In the genomic region with DNA sequence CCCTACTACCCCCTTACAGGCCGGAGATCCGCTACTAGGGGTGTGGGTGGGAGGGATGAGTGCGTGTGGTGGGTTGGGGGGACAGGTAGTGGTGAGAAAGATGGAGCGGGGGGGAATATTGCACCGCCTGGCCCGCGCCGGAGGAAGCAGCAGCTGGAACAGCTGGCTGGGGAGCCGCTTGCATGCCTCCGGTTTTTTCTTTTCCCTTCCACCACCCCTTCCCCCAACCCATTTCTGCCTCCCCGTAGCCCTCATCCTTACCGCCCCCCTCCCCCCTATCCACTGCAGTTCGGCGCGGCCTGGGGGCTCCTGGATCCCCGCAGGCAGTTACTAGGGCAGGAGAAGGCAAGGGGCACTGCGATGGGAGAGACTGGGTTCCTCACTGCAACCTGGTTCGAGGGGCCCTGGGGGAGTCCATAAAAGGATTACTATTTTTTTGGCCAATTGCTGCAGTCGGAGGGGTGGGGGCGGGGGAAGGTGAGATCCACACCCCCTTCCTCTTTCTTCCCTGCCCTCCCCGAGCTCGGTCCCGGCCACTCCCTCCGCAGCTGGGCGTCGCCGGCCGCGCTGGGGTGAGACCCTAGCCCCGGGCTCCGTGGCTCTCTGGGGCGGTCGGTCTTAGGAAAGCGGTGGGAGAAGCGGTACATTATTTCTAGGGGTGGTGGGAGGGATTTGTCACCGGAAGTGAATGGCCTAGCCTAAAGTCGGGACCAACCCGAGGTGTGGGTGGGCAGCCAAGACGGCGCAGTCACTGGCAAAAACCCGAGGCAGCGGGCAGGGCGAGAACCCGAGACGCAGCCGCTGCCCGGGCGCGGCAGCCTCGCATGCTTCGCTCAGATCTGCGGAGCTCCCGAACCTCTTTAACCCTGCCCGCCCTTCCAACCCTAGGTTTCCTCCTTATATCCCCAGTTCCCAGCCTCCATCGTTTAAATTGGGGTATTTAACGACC, we compare ENCODE assay signal across 1 cellular context.
TF ChIP-seq lines count a peak whose summit lies in the region.

No MANE protein-coding gene starts in this region.

TF ChIP-seq in K562, 482 proteins besides CTCF, POLR2A, EP300 and RAD21 (continued from another document and continues in another):
- TF ChIP-seq, protein P1, sequence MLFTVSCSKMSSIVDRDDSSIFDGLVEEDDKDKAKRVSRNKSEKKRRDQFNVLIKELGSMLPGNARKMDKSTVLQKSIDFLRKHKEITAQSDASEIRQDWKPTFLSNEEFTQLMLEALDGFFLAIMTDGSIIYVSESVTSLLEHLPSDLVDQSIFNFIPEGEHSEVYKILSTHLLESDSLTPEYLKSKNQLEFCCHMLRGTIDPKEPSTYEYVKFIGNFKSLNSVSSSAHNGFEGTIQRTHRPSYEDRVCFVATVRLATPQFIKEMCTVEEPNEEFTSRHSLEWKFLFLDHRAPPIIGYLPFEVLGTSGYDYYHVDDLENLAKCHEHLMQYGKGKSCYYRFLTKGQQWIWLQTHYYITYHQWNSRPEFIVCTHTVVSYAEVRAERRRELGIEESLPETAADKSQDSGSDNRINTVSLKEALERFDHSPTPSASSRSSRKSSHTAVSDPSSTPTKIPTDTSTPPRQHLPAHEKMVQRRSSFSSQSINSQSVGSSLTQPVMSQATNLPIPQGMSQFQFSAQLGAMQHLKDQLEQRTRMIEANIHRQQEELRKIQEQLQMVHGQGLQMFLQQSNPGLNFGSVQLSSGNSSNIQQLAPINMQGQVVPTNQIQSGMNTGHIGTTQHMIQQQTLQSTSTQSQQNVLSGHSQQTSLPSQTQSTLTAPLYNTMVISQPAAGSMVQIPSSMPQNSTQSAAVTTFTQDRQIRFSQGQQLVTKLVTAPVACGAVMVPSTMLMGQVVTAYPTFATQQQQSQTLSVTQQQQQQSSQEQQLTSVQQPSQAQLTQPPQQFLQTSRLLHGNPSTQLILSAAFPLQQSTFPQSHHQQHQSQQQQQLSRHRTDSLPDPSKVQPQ (CRISPR knock-in tag; IDR thresholded peaks at IDR 0.05; ENCODE audit: borderline replicate concordance): no peak
- TF ChIP-seq, protein P2, sequence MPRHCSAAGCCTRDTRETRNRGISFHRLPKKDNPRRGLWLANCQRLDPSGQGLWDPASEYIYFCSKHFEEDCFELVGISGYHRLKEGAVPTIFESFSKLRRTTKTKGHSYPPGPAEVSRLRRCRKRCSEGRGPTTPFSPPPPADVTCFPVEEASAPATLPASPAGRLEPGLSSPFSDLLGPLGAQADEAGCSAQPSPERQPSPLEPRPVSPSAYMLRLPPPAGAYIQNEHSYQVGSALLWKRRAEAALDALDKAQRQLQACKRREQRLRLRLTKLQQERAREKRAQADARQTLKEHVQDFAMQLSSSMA (CRISPR knock-in tag; IDR thresholded peaks at IDR 0.05): no peak
- TF ChIP-seq NUFIP1 (IDR thresholded peaks at IDR 0.05; ENCODE audit: partially characterized antibody) (no peak), TAF1 (IDR thresholded peaks at IDR 0.05; ENCODE audit: control insufficient read depth, extremely low read depth, insufficient read depth, low read length, severe bottlenecking) (peak; percentile 80), TAF9B (IDR thresholded peaks at IDR 0.05; ENCODE audit: partially characterized antibody) (peak; percentile 23), CREBBP (IDR thresholded peaks at IDR 0.05; ENCODE audit: low read depth, low read length) (no peak), KDM1A (IDR thresholded peaks at IDR 0.05) (peak in 1 of 2 experiments; percentile 53; a peak in 1 of 4 replicates), FOXP1 (CRISPR knock-in tag; IDR thresholded peaks at IDR 0.05) (peak; percentile 61; the same call in 1 of the 2 replicates), SMAD1 (IDR thresholded peaks at IDR 0.05; ENCODE audit: low read depth, low read length, partially characterized antibody) (peak; percentile 37), HBP1 (CRISPR knock-in tag; IDR thresholded peaks at IDR 0.05) (0 out of 2 replicates have a peak, but pooled peaks have one; percentile 2), PRPF4 (IDR thresholded peaks at IDR 0.05; ENCODE audit: insufficient read depth, low read depth, low read length, poor library complexity, severe bottlenecking) (no peak), ZSCAN29 (IDR thresholded peaks at IDR 0.05) (no peak; the same call in 1 of the 2 replicates), CBFB (CRISPR knock-in tag; IDR thresholded peaks at IDR 0.05) (no peak), PYGO2 (tag; IDR thresholded peaks at IDR 0.05) (no peak), ZNF75A (CRISPR knock-in tag; IDR thresholded peaks at IDR 0.05) (0 out of 2 replicates have a peak, but pooled peaks have one; percentile 36), GMEB1 (CRISPR knock-in tag; IDR thresholded peaks at IDR 0.05) (no peak), RAD51 (IDR thresholded peaks at IDR 0.05; ENCODE audit: borderline replicate concordance, low read depth) (no peak), MECOM (CRISPR knock-in tag; IDR thresholded peaks at IDR 0.05) (no peak), XRCC4 (IDR thresholded peaks at IDR 0.05; ENCODE audit: extremely low read depth, insufficient read depth, insufficient read length) (no peak), CHAMP1 (IDR thresholded peaks at IDR 0.05) (no peak), SMAD4 (CRISPR knock-in tag; conservative IDR thresholded peaks at IDR 0.05) (peak; percentile 35; the same call in 1 of the 2 replicates), ZNF507 (tag; conservative IDR thresholded peaks at IDR 0.05) (no peak), KLF6 (CRISPR knock-in tag; IDR thresholded peaks at IDR 0.05; ENCODE audit: borderline replicate concordance) (peak; percentile 86; the same call in 1 of the 2 replicates), FOXK1 (CRISPR knock-in tag; IDR thresholded peaks at IDR 0.05; ENCODE audit: borderline replicate concordance) (peak; percentile 87; the same call in 1 of the 2 replicates), ZNF280A (IDR thresholded peaks at IDR 0.05; ENCODE audit: low read depth, partially characterized antibody) (no peak)
- TF ChIP-seq, protein P3, sequence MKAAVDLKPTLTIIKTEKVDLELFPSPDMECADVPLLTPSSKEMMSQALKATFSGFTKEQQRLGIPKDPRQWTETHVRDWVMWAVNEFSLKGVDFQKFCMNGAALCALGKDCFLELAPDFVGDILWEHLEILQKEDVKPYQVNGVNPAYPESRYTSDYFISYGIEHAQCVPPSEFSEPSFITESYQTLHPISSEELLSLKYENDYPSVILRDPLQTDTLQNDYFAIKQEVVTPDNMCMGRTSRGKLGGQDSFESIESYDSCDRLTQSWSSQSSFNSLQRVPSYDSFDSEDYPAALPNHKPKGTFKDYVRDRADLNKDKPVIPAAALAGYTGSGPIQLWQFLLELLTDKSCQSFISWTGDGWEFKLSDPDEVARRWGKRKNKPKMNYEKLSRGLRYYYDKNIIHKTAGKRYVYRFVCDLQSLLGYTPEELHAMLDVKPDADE (conservative IDR thresholded peaks at IDR 0.05; ENCODE audit: control insufficient read depth, low read depth, low read length): peak; percentile 64; the same call in 1 of the 2 replicates
- TF ChIP-seq, protein P4, sequence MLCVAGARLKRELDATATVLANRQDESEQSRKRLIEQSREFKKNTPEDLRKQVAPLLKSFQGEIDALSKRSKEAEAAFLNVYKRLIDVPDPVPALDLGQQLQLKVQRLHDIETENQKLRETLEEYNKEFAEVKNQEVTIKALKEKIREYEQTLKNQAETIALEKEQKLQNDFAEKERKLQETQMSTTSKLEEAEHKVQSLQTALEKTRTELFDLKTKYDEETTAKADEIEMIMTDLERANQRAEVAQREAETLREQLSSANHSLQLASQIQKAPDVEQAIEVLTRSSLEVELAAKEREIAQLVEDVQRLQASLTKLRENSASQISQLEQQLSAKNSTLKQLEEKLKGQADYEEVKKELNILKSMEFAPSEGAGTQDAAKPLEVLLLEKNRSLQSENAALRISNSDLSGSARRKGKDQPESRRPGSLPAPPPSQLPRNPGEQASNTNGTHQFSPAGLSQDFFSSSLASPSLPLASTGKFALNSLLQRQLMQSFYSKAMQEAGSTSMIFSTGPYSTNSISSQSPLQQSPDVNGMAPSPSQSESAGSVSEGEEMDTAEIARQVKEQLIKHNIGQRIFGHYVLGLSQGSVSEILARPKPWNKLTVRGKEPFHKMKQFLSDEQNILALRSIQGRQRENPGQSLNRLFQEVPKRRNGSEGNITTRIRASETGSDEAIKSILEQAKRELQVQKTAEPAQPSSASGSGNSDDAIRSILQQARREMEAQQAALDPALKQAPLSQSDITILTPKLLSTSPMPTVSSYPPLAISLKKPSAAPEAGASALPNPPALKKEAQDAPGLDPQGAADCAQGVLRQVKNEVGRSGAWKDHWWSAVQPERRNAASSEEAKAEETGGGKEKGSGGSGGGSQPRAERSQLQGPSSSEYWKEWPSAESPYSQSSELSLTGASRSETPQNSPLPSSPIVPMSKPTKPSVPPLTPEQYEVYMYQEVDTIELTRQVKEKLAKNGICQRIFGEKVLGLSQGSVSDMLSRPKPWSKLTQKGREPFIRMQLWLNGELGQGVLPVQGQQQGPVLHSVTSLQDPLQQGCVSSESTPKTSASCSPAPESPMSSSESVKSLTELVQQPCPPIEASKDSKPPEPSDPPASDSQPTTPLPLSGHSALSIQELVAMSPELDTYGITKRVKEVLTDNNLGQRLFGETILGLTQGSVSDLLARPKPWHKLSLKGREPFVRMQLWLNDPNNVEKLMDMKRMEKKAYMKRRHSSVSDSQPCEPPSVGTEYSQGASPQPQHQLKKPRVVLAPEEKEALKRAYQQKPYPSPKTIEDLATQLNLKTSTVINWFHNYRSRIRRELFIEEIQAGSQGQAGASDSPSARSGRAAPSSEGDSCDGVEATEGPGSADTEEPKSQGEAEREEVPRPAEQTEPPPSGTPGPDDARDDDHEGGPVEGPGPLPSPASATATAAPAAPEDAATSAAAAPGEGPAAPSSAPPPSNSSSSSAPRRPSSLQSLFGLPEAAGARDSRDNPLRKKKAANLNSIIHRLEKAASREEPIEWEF (CRISPR knock-in tag; IDR thresholded peaks at IDR 0.05): no peak
- TF ChIP-seq, protein P5, sequence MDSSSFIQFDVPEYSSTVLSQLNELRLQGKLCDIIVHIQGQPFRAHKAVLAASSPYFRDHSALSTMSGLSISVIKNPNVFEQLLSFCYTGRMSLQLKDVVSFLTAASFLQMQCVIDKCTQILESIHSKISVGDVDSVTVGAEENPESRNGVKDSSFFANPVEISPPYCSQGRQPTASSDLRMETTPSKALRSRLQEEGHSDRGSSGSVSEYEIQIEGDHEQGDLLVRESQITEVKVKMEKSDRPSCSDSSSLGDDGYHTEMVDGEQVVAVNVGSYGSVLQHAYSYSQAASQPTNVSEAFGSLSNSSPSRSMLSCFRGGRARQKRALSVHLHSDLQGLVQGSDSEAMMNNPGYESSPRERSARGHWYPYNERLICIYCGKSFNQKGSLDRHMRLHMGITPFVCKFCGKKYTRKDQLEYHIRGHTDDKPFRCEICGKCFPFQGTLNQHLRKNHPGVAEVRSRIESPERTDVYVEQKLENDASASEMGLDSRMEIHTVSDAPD (CRISPR knock-in tag; IDR thresholded peaks at IDR 0.05): no peak
- TF ChIP-seq, protein P6, sequence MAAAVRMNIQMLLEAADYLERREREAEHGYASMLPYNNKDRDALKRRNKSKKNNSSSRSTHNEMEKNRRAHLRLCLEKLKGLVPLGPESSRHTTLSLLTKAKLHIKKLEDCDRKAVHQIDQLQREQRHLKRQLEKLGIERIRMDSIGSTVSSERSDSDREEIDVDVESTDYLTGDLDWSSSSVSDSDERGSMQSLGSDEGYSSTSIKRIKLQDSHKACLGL (CRISPR knock-in tag; IDR thresholded peaks at IDR 0.05; ENCODE audit: borderline replicate concordance, poor library complexity, severe bottlenecking): no peak
